In genomic region chr7:130441408-130441854, GRCh38 we compare ENCODE assay signal across 8 cellular contexts. TPM values are rescaled to one million over a fixed set of nuclear protein-coding genes. Genes with fewer than 3 reads are reported as not detected.
DNase-seq lines count a peak whose midpoint lies in the region; ATAC-seq, FAIRE-seq and TF ChIP-seq lines count a peak whose summit lies in the region.

No MANE protein-coding gene starts in this region.

- H3K4me1 Mint-ChIP-seq in activated B cell treated with CpG ODN at 0.5 μM for 24 hours: peaks cover 14% of the 10 kb centered on the region

- no peak for FAIRE-seq in GM12891 (lab: Jason Lieb, UNC)

- H3K9me3 Mint-ChIP-seq in activated B cell treated with CpG ODN at 0.5 μM for 24 hours: no peaks in the 10 kb centered on the region

- H3K4me3 ChIP-seq in retinal pigment epithelial cell (ENCODE audit: low read length): peak overlapping the region; percentile 60

- DNase-seq in EL: peak; percentile 13
- peak; percentile 95 for DNase-seq in NCI-H1436 treated with DMSO at 0.1 percent for 48 hours (lab: John Stamatoyannopoulos, UW)
- no peak for DNase-seq in activated B cell treated with CpG ODN at 0.5 μM for 24 hours
- peak in 28 of 42 donors; percentile 18 to 74 (median 47) for DNase-seq in head of caudate nucleus
- DNase-seq in retinal pigment epithelial cell (ENCODE audit: low read depth): no peak
- DNase-seq in NOMO-1 treated with DMSO at 0.1 percent for 48 hours (lab: John Stamatoyannopoulos, UW; ENCODE audit: unreplicated experiment): no peak
- no peak for DNase-seq in GM12891 (ENCODE audit: insufficient read length, low spot score)

- CTCF ChIA-PET in activated B cell treated with CpG ODN at 0.5 μM for 24 hours (lab: Charles Lee): no interaction called here

- POLR2A ChIA-PET in activated B cell treated with CpG ODN at 0.5 μM for 24 hours (lab: Charles Lee): interaction anchor here (1.0 to 1.3 kb wide), 2 partner anchors 31 to 236 kb away, joined by 3 to 9 read pairs; partner anchors contain the start of gene TMEM209

- peak overlapping the region; percentile 99 for H3K4me3 Mint-ChIP-seq in activated B cell treated with CpG ODN at 0.5 μM for 24 hours

- peaks cover 3% of the 10 kb centered on the region for H3K36me3 Mint-ChIP-seq in activated B cell treated with CpG ODN at 0.5 μM for 24 hours (ENCODE audit: low read depth)

- intact Hi-C loops in activated B cell treated with CpG ODN at 0.5 μM for 24 hours (cut with micrococcal nuclease) (loop anchor here (1.0 to 5.0 kb wide), 5 partner anchors 45 to 371 kb away; partner anchors contain the start of genes COPG2, KLHDC10 and TMEM209), head of caudate nucleus (cut with DNase I) (no loop called here)

- TF ChIP-seq POLR2A in GM12891 (IDR thresholded peaks at IDR 0.05; ENCODE audit: low read depth, low read length): no peak

- peaks cover 5% of the 10 kb centered on the region for H3K27me3 Mint-ChIP-seq in activated B cell treated with CpG ODN at 0.5 μM for 24 hours

- no peak for TF ChIP-seq CTCF in activated B cell treated with CpG ODN at 0.5 μM for 24 hours (IDR thresholded peaks at IDR 0.05)
- no peak for TF ChIP-seq CTCF in retinal pigment epithelial cell (conservative IDR thresholded peaks at IDR 0.05; ENCODE audit: low read depth, low read length)

- H3K27ac Mint-ChIP-seq in activated B cell treated with CpG ODN at 0.5 μM for 24 hours: no peak overlapping the region

- ATAC-seq in activated B cell treated with CpG ODN at 0.5 μM for 24 hours (ENCODE audit: low read depth): no peak
- ATAC-seq in GM19395 (IDR thresholded peaks at IDR 0.05; ENCODE audit: unreplicated experiment): no peak

TF ChIP-seq in GM12891, 5 proteins besides CTCF, POLR2A, EP300 and RAD21:
- TF ChIP-seq POU2F2 (IDR thresholded peaks at IDR 0.05; ENCODE audit: low read depth, low read length): no peak
- no peak for TF ChIP-seq SPI1 (IDR thresholded peaks at IDR 0.05; ENCODE audit: low read depth, low read length)
- TF ChIP-seq PAX5 (IDR thresholded peaks at IDR 0.05; ENCODE audit: insufficient read depth, low read length, severe bottlenecking): no peak
- no peak for TF ChIP-seq POLR2AphosphoS5 (IDR thresholded peaks at IDR 0.05; ENCODE audit: low read depth, low read length)
- no peak for TF ChIP-seq TAF1 (IDR thresholded peaks at IDR 0.05; ENCODE audit: low read depth, low read length)

RNA-seq across cellular contexts. Expression of gene CEP41, which starts 0.6 kb away (rescaled TPM):
- 5.1 and 6.6 TPM in 2 replicates for total RNA-seq in activated B cell treated with CpG ODN at 0.5 μM for 24 hours
- 7.8 TPM for polyA plus RNA-seq in GM12891 (2012; ENCODE audit: low read depth, missing spikeins)

RNA-seq across cellular contexts. Expression of gene MEST, which starts 50.5 kb away (rescaled TPM):
- total RNA-seq in activated B cell treated with CpG ODN at 0.5 μM for 24 hours: 7.4 and 8.1 TPM in 2 replicates
- polyA plus RNA-seq in GM12891 (2012; ENCODE audit: low read depth, missing spikeins): 18.0 TPM

Comparison
In these comparisons a context has a peak if more than half of its experiments do, and no peak if none do; other contexts are left out.
1. DNase-seq: peak in EL (single experiment), NCI-H1436 treated with DMSO at 0.1 percent for 48 hours (single experiment) and head of caudate nucleus (28 of 42); none in activated B cell treated with CpG ODN at 0.5 μM for 24 hours (single experiment), retinal pigment epithelial cell (single experiment), NOMO-1 treated with DMSO at 0.1 percent for 48 hours (single experiment) and GM12891 (single experiment).